In the genomic region with DNA sequence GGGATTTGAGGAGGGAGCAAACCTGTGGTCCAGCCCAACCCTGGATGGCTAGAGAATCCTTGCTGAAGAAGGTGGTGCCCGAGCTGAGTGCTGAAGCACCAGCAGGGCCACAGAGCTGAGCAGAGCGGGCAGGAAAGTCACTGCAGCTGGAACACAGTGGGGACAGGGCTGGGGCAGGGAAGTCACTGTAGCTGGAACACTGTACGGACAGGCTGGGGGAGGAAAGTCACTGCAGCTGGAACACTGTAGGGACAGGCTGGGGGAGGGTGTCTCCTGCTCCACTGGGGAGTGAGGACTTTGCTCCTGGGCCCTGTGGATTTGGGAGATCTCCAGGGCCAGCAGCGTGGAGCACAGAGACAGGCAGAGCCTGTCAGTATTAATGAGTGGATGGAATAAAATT, we compare ENCODE assay signal across 21 cellular contexts. TPM values are rescaled to one million over a fixed set of nuclear protein-coding genes. Genes with fewer than 3 reads are reported as not detected.
"Had no signal": no experiment of that assay in that cellular context is flagged by ENCODE, and none has a peak within 500 bp of the region (broad histone marks: within the 10 kb centered on the region; RNA-seq: fewer than 3 reads in every experiment).

No MANE protein-coding gene starts in this region.

- H3K36me3 Mint-ChIP-seq: activated CD4-positive, alpha-beta memory T cell treated with anti-CD3 and anti-CD28 coated beads for 36 hours; activated naive CD8-positive, alpha-beta T cell; brain had no signal

- H3K4me3 Mint-ChIP-seq: activated CD4-positive, alpha-beta memory T cell treated with anti-CD3 and anti-CD28 coated beads for 36 hours; activated naive CD8-positive, alpha-beta T cell; activated T-cell treated with anti-CD3 and anti-CD28 coated beads, Interleukin-2, amount 50 U/mL, for 4 hours; brain; nephron progenitor cell had no signal

- H3K4me1 ChIP-seq: colonic mucosa, uterus had no signal

- H3K27ac ChIP-seq: colonic mucosa, esophagus muscularis mucosa, left ventricle myocardium inferior, tibial nerve, uterus had no signal

- H3K27me3 Mint-ChIP-seq: activated CD4-positive, alpha-beta memory T cell treated with anti-CD3 and anti-CD28 coated beads for 36 hours; activated naive CD8-positive, alpha-beta T cell had no signal

- H3K4me3 ChIP-seq: colonic mucosa, esophagus muscularis mucosa, left ventricle myocardium inferior, tibial nerve, uterus had no signal

- ATAC-seq: activated CD4-positive, CD25-positive, alpha-beta regulatory T cell treated with anti-CD3 and anti-CD28 coated beads, Interleukin-2, amount 50 U/mL, for 24 hours; activated T-cell treated with anti-CD3 and anti-CD28 coated beads, Interleukin-2, amount 50 U/mL, for 4 hours had no signal

- H3K9me3 ChIP-seq: colonic mucosa, esophagus muscularis mucosa, uterus had no signal

- H3K27me3 ChIP-seq: colonic mucosa, esophagus muscularis mucosa, tibial nerve, uterus had no signal

- DNase-seq: activated CD4-positive, alpha-beta memory T cell treated with anti-CD3 and anti-CD28 coated beads for 36 hours; activated effector memory CD4-positive, alpha-beta T cell treated with anti-CD3 and anti-CD28 coated beads, Interleukin-2, amount 50 U/mL, for 16 hours; activated T-cell treated with anti-CD3 and anti-CD28 coated beads, Interleukin-2, amount 50 U/mL, for 4 hours; amniotic stem cell; central memory CD4-positive, alpha-beta T cell; colonic mucosa; hippocampal formation; left ventricle myocardium inferior; mesenchymal stem cell; nephron progenitor cell; stimulated activated CD4-positive, alpha-beta T cell treated with anti-CD3 and anti-CD28 coated beads, Interleukin-12 subunit alpha, Interleukin-12 subunit beta, amount 100 ng/mL, for 4 hours; stimulated activated CD4-positive, alpha-beta T cell treated with anti-CD3 and anti-CD28 coated beads, Interleukin-2, amount 100 ng/mL, for 24 hours; T-helper 9 cell; uterus had no signal

- H3K9me3 Mint-ChIP-seq: activated CD4-positive, alpha-beta memory T cell treated with anti-CD3 and anti-CD28 coated beads for 36 hours; activated T-cell treated with anti-CD3 and anti-CD28 coated beads, Interleukin-2, amount 50 U/mL, for 4 hours had no signal

- H3K36me3 ChIP-seq: colonic mucosa, esophagus muscularis mucosa, left ventricle myocardium inferior, tibial nerve, uterus had no signal

- H3K27ac Mint-ChIP-seq: activated CD4-positive, alpha-beta memory T cell treated with anti-CD3 and anti-CD28 coated beads for 36 hours; activated naive CD8-positive, alpha-beta T cell; nephron progenitor cell had no signal

RNA-seq across cellular contexts. Expression of gene SUSD3, which starts 9.0 kb away (rescaled TPM):
- total RNA-seq: glomerular endothelial cell, osteocyte had no signal
